Comparison of ENCODE assay signal across 20 cellular contexts in genomic region chr6:124535299-124535698, GRCh38.
"Had no signal": no experiment of that assay in that cellular context is flagged by ENCODE, and none has a peak within 500 bp of the region (broad histone marks: within the 10 kb centered on the region; RNA-seq: fewer than 3 reads in every experiment).

No MANE protein-coding gene starts in this region.

- H3K27ac ChIP-seq: body of pancreas, SJSA1 had no signal

- ATAC-seq: activated CD8-positive, alpha-beta memory T cell treated with anti-CD3 and anti-CD28 coated beads, Interleukin-2, amount 10 ng/mL, durations not matched to agents 7 days and 5 days; body of pancreas; SK-N-SH treated with all-trans-retinoic acid at 6 μM for 48 hours had no signal

- DNase-seq: activated CD4-positive, alpha-beta T cell treated with anti-CD3 and anti-CD28 coated beads for 48 hours; activated CD4-positive, alpha-beta T cell treated with anti-CD3 and anti-CD28 coated beads, Interleukin-2, amount 50 U/mL, for 4 hours; activated CD4-positive, CD25-positive, alpha-beta regulatory T cell treated with anti-CD3 and anti-CD28 coated beads, Interleukin-2, amount 50 U/mL, for 72 hours; activated CD8-positive, alpha-beta memory T cell treated with anti-CD3 and anti-CD28 coated beads, Interleukin-2, amount 10 ng/mL, durations not matched to agents 7 days and 5 days; activated effector memory CD4-positive, alpha-beta T cell treated with Interleukin-2 at 50 U/mL for 16 hours; activated naive CD4-positive, alpha-beta T cell; activated T-cell treated with anti-CD3 and anti-CD28 coated beads, Interleukin-2, amount 50 U/mL, for 24 hours; aorta; body of pancreas; KG1; MG63; NCI-H1105; NCI-H1436; NCI-H187; NCI-H510A treated with DMSO at 0.1 percent for 48 hours; NCI-H774; OCI-M1; SW 1271 had no signal

- H3K4me3 ChIP-seq: body of pancreas, MG63, SJSA1 had no signal

- H3K36me3 ChIP-seq: MG63, SJSA1 had no signal

- H3K27me3 ChIP-seq: body of pancreas, MG63, SJSA1 had no signal

- H3K4me1 ChIP-seq: body of pancreas had no signal

- H3K9me3 ChIP-seq: body of pancreas, MG63, SJSA1 had no signal
